ENCODE assay signal across 28 cellular contexts in the genomic region with DNA sequence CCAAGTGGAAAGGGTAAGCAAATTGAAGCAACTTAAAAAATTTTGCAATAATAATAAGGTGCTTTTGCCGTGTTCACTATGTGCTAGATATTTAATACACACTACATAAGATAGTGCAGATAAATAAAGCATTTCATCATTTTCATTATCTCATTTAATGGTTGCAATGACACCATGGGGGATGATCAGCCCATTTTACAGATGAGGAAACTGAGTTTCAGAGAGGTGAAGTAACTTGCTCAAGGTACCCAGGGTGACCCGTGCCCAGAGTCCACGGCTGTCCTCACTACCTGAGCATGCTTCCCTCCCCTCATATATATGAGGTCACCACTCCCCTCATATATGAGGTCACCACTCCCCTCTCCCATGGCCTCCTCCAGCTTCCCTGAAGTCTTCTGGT. TPM values are rescaled to one million over a fixed set of nuclear protein-coding genes. Genes with fewer than 3 reads are reported as not detected.
"Had no signal": no experiment of that assay in that cellular context is flagged by ENCODE, and none has a peak within 500 bp of the region (broad histone marks: within the 10 kb centered on the region; RNA-seq: fewer than 3 reads in every experiment).

No MANE protein-coding gene starts in this region.

- H3K36me3 ChIP-seq: colonic mucosa, esophagus squamous epithelium, gastrocnemius medialis, heart right ventricle, left lung, lower lobe of right lung had no signal

- H3K27me3 ChIP-seq: colonic mucosa, esophagus squamous epithelium, gastrocnemius medialis, left lung had no signal

- H3K9me3 ChIP-seq: colonic mucosa, esophagus squamous epithelium, gastrocnemius medialis, heart right ventricle, left lung, lower lobe of right lung, mucosa of descending colon had no signal

- DNase-seq: colonic mucosa; cortex of kidney; effector CD8-positive, alpha-beta T cell; effector memory CD8-positive, alpha-beta T cell; endodermal cell; erythroblast; esophagus squamous epithelium; foreskin fibroblast; foreskin melanocyte; gastrocnemius medialis; glutamatergic neuron; head of caudate nucleus; heart right ventricle; hippocampal formation; left cardiac atrium; left lung; left ventricle myocardium superior; lower lobe of right lung; mesenchymal stem cell; mucosa of descending colon had no signal

- H3K27ac ChIP-seq: colonic mucosa, epithelial cell of prostate, esophagus squamous epithelium, gastrocnemius medialis, heart right ventricle, left lung, lower lobe of right lung had no signal

- FAIRE-seq: endometrium, islet of Langerhans, keratinocyte had no signal

- ATAC-seq: effector memory CD8-positive, alpha-beta T cell; esophagus mucosa; gastrocnemius medialis; heart right ventricle; left cardiac atrium; left lung; left ventricle myocardium superior; lower lobe of right lung; mucosa of descending colon had no signal

- H3K4me3 ChIP-seq: colonic mucosa, esophagus squamous epithelium, gastrocnemius medialis, heart right ventricle, left lung, lower lobe of right lung, mucosa of descending colon had no signal

- H3K4me1 ChIP-seq: colonic mucosa, gastrocnemius medialis, heart right ventricle, left lung, lower lobe of right lung had no signal

RNA-seq across cellular contexts. Expression of gene KCNK5, which starts 7.5 kb away (rescaled TPM):
- total RNA-seq: dermis microvascular lymphatic vessel endothelial cell, glomerular endothelial cell, myocyte had no signal
- polyA plus RNA-seq: keratinocyte had no signal
